Comparison of ENCODE assay signal across 4 cellular contexts in genomic region chr7:150603600-150603999, GRCh38. TPM values are rescaled to one million over a fixed set of nuclear protein-coding genes. Genes with fewer than 3 reads are reported as not detected.
"Had no signal": no experiment of that assay in that cellular context is flagged by ENCODE, and none has a peak within 500 bp of the region (broad histone marks: within the 10 kb centered on the region; RNA-seq: fewer than 3 reads in every experiment).

No MANE protein-coding gene starts in this region.

RNA-seq across cellular contexts. Expression of gene GIMAP6, which starts 28.6 kb away (rescaled TPM):
- total RNA-seq: bronchial epithelial cell, kidney epithelial cell had no signal

RNA-seq across cellular contexts. Expression of gene GIMAP4, which starts 36.4 kb away (rescaled TPM):
- total RNA-seq: bronchial epithelial cell, osteoblast had no signal
- polyA plus RNA-seq: SK-N-SH had no signal
